20 cellular contexts compared by ENCODE assay signal in genomic region chr5:140480310-140481014, GRCh38.
A peak's percentile ranks its signal among the peaks of the same experiment; 100 is the strongest.
DNase-seq lines count a peak whose midpoint lies in the region; ATAC-seq and TF ChIP-seq lines count a peak whose summit lies in the region.
"Had no signal": no experiment of that assay in that cellular context is flagged by ENCODE, and none has a peak within 500 bp of the region (broad histone marks: within the 10 kb centered on the region; RNA-seq: fewer than 3 reads in every experiment).

No MANE protein-coding gene starts in this region.

- H3K27me3 Mint-ChIP-seq in activated naive CD4-positive, alpha-beta T cell treated with anti-CD3 and anti-CD28 coated beads, Interleukin-2, amount 50 U/mL, for 24 hours: no peaks in the 10 kb centered on the region
- no peaks in the 10 kb centered on the region for H3K27me3 Mint-ChIP-seq in mesothelial cell of epicardium (ENCODE audit: low read depth)
- H3K27me3 Mint-ChIP-seq: activated B cell treated with CpG ODN at 0.5 μM for 24 hours, brain had no signal

- no peaks in the 10 kb centered on the region for H3K9me3 Mint-ChIP-seq in activated naive CD4-positive, alpha-beta T cell treated with anti-CD3 and anti-CD28 coated beads, Interleukin-2, amount 50 U/mL, for 24 hours
- H3K9me3 Mint-ChIP-seq in mesothelial cell of epicardium: no peaks in the 10 kb centered on the region
- H3K9me3 Mint-ChIP-seq: activated B cell treated with CpG ODN at 0.5 μM for 24 hours, brain had no signal

- TF ChIP-seq CTCF in fibroblast of villous mesenchyme (IDR thresholded peaks at IDR 0.05; ENCODE audit: insufficient read depth, low read depth, low read length) (no peak), mesothelial cell of epicardium (IDR thresholded peaks at IDR 0.05; ENCODE audit: unreplicated experiment) (no peak), PC-9 (conservative IDR thresholded peaks at IDR 0.05) (no peak)

- H2AFZ ChIP-seq in PC-9: no peak overlapping the region

- H3K79me2 ChIP-seq in PC-9 (ENCODE audit: low read depth): no peaks in the 10 kb centered on the region

- ATAC-seq in Right ventricle myocardium inferior: no peak
- ATAC-seq: Panc1 had no signal

- H3K9ac ChIP-seq in adipocyte (ENCODE audit: low read length): no peak overlapping the region

- POLR2A ChIA-PET in PC-9 (lab: Charles Lee; ENCODE audit: unreplicated experiment): no interaction called here

- DNase-seq in activated naive CD4-positive, alpha-beta T cell treated with anti-CD3 and anti-CD28 coated beads, Interleukin-2, amount 50 U/mL, for 16 hours: no peak
- DNase-seq in adipocyte (ENCODE audit: low read depth) (peak; percentile 56), fibroblast of villous mesenchyme (ENCODE audit: low read depth) (peak; percentile 5), mesothelial cell of epicardium (ENCODE audit: low spot score in 2 of 2, unreplicated experiment in 2 of 2) (no peak), Right ventricle myocardium inferior (ENCODE audit: missing footprints) (no peak), PC-9 (no peak), head of caudate nucleus (no peak)
- DNase-seq: activated B cell treated with CpG ODN at 0.5 μM for 24 hours; activated effector memory CD4-positive, alpha-beta T cell treated with anti-CD3 and anti-CD28 coated beads, Interleukin-2, amount 50 U/mL, for 16 hours; Caco-2; dorsolateral prefrontal cortex; GF-D8; islet precursor cell; midbrain; NCI-H1048; NCI-H524 treated with DMSO at 0.1 percent for 48 hours; stimulated activated CD4-positive, alpha-beta T cell treated with anti-CD3 and anti-CD28 coated beads, Interleukin-2, amount 100 ng/mL, for 48 hours had no signal

- no peaks in the 10 kb centered on the region for H3K4me1 Mint-ChIP-seq in activated naive CD4-positive, alpha-beta T cell treated with anti-CD3 and anti-CD28 coated beads, Interleukin-2, amount 50 U/mL, for 24 hours
- H3K4me1 Mint-ChIP-seq in mesothelial cell of epicardium: peaks cover 7% of the 10 kb centered on the region
- H3K4me1 Mint-ChIP-seq: activated B cell treated with CpG ODN at 0.5 μM for 24 hours had no signal

- H3K27ac ChIP-seq in PC-9: no peak overlapping the region
- H3K27ac ChIP-seq: dorsolateral prefrontal cortex had no signal

- no peaks in the 10 kb centered on the region for H3K27me3 ChIP-seq in adipocyte (replicated peaks; ENCODE audit: control insufficient read depth, insufficient read depth, low read length)
- H3K27me3 ChIP-seq in PC-9 (ENCODE audit: insufficient read depth, low read depth): no peaks in the 10 kb centered on the region
- H3K27me3 ChIP-seq: dorsolateral prefrontal cortex had no signal

- CTCF ChIA-PET in PC-9 (lab: Charles Lee): no interaction called here

- peaks cover 30% of the 10 kb centered on the region for H3K4me1 ChIP-seq in adipocyte (ENCODE audit: control insufficient read depth, insufficient read depth, low read length)
- H3K4me1 ChIP-seq in PC-9 (replicated peaks; ENCODE audit: insufficient read depth): no peaks in the 10 kb centered on the region
- H3K4me1 ChIP-seq: Caco-2 had no signal

- H3K27ac Mint-ChIP-seq in activated naive CD4-positive, alpha-beta T cell treated with anti-CD3 and anti-CD28 coated beads, Interleukin-2, amount 50 U/mL, for 24 hours: peak overlapping the region; percentile 17
- no peak overlapping the region for H3K27ac Mint-ChIP-seq in mesothelial cell of epicardium
- H3K27ac Mint-ChIP-seq: activated B cell treated with CpG ODN at 0.5 μM for 24 hours had no signal

- H3K36me3 ChIP-seq in adipocyte (ENCODE audit: control insufficient read depth, insufficient read depth, low read length, severe bottlenecking): peaks cover 31% of the 10 kb centered on the region
- peaks cover 24% of the 10 kb centered on the region for H3K36me3 ChIP-seq in PC-9 (ENCODE audit: low read depth)

- no peak overlapping the region for H3K4me3 Mint-ChIP-seq in activated naive CD4-positive, alpha-beta T cell treated with anti-CD3 and anti-CD28 coated beads, Interleukin-2, amount 50 U/mL, for 24 hours
- H3K4me3 Mint-ChIP-seq in mesothelial cell of epicardium: no peak overlapping the region
- H3K4me3 Mint-ChIP-seq: activated B cell treated with CpG ODN at 0.5 μM for 24 hours, brain had no signal

- H4K20me1 ChIP-seq in PC-9 (ENCODE audit: insufficient read depth): peaks cover 11% of the 10 kb centered on the region

- intact Hi-C loops in Right ventricle myocardium inferior (cut with DNase I) (loop anchor here (10.0 kb wide), 1 partner anchor 54 kb away; no protein-coding TSS in a partner anchor), PC-9 (cut with micrococcal nuclease; ENCODE audit: unreplicated experiment) (no loop called here), head of caudate nucleus (cut with DNase I) (no loop called here)

- H3F3A ChIP-seq in PC-9 (ENCODE audit: insufficient read depth, low read depth): peaks cover 34% of the 10 kb centered on the region

- peaks cover 3% of the 10 kb centered on the region for H3K36me3 Mint-ChIP-seq in activated naive CD4-positive, alpha-beta T cell treated with anti-CD3 and anti-CD28 coated beads, Interleukin-2, amount 50 U/mL, for 24 hours
- H3K36me3 Mint-ChIP-seq in mesothelial cell of epicardium: peaks cover 7% of the 10 kb centered on the region

- no peaks in the 10 kb centered on the region for H3K9me2 ChIP-seq in PC-9 (ENCODE audit: insufficient read depth)

- no peaks in the 10 kb centered on the region for H3K9me3 ChIP-seq in adipocyte (ENCODE audit: control insufficient read depth, low read length)
- no peaks in the 10 kb centered on the region for H3K9me3 ChIP-seq in PC-9 (ENCODE audit: insufficient read depth, low read depth)
- H3K9me3 ChIP-seq: Caco-2 had no signal

- peak overlapping the region; percentile 56 for H3K4me3 ChIP-seq in adipocyte (ENCODE audit: low read length)
- H3K4me3 ChIP-seq in fibroblast of villous mesenchyme (ENCODE audit: low read depth, low read length): no peak overlapping the region
- no peak overlapping the region for H3K4me3 ChIP-seq in PC-9
- H3K4me3 ChIP-seq: dorsolateral prefrontal cortex had no signal

- H3K4me2 ChIP-seq in PC-9: no peak overlapping the region

- BruUV-seq in PC-9 (replicated peaks; lab: Mats Ljungman, UMichigan): no TSS peak

Comparison
In these comparisons a context has a peak if more than half of its experiments do, and no peak if none do; other contexts are left out.
1. DNase-seq: peak in adipocyte (single experiment) and fibroblast of villous mesenchyme (single experiment); none in activated naive CD4-positive, alpha-beta T cell treated with anti-CD3 and anti-CD28 coated beads, Interleukin-2, amount 50 U/mL, for 16 hours (single experiment), mesothelial cell of epicardium (0 of 2), Right ventricle myocardium inferior (single experiment), PC-9 (0 of 2) and head of caudate nucleus (0 of 42).